ENCODE assay signal across 18 cellular contexts in the genomic region with DNA sequence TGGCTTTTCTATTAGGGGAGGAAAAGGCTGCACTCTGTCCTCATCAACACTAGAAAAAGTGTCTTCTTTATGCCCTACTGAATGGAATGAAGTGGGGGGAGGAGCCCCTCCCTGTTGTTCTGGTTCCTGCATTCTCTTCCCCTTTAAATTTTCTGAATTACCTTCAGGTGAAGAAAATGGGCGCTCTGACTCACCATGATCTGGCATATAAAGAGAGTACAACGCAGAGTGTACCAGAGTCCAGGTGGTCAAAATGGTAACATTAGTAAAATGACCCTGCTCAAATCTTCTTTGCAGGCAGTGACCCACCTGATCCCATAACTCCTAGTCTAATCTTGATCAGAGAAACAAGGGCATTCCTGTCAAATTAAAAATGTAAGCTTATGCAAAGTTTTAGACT.
A peak's percentile ranks its signal among the peaks of the same experiment; 100 is the strongest.
DNase-seq lines count a peak whose midpoint lies in the region; ATAC-seq, FAIRE-seq and TF ChIP-seq lines count a peak whose summit lies in the region.
"Had no signal": no experiment of that assay in that cellular context is flagged by ENCODE, and none has a peak within 500 bp of the region (broad histone marks: within the 10 kb centered on the region; RNA-seq: fewer than 3 reads in every experiment).

No MANE protein-coding gene starts in this region.

- H3K27me3 ChIP-seq in bronchial epithelial cell (ENCODE audit: control insufficient read depth, insufficient read depth, low read length) = no peaks in the 10 kb centered on the region

- H3K36me3 ChIP-seq in bronchial epithelial cell (ENCODE audit: control insufficient read depth, insufficient read depth, low read length) = no peaks in the 10 kb centered on the region

- no peak overlapping the region for H3K4me3 ChIP-seq in bronchial epithelial cell (ENCODE audit: low read depth, low read length)

- no peak for TF ChIP-seq CTCF in bronchial epithelial cell (IDR thresholded peaks at IDR 0.05; ENCODE audit: insufficient read depth, low read length, severe bottlenecking)

- ATAC-seq in HG03457 (IDR thresholded peaks at IDR 0.05; ENCODE audit: unreplicated experiment) (no peak), HG03135 (IDR thresholded peaks at IDR 0.05; ENCODE audit: unreplicated experiment) (no peak), GM21737 (IDR thresholded peaks at IDR 0.05; ENCODE audit: unreplicated experiment) (no peak)
- ATAC-seq: CD8-positive, alpha-beta T cell; HepG2 had no signal

- DNase-seq in M059J (ENCODE audit: low read depth) (peak; percentile 24), bronchial epithelial cell (ENCODE audit: low read depth) (peak; percentile 42), kidney tubule cell (ENCODE audit: low spot score) (peak; percentile 36), NCI-H1105 (lab: John Stamatoyannopoulos, UW) (no peak)
- DNase-seq: CD8-positive, alpha-beta T cell; COR-L47; DMS153; DND-41; GDM1; GOT3; H9 had no signal

- no peak for FAIRE-seq in bronchial epithelial cell (lab: Jason Lieb, UNC)
- FAIRE-seq: D721Med, GM12892, HepG2, HTR-8/SVneo had no signal
